ENCODE assay signal across 8 cellular contexts in the genomic region with DNA sequence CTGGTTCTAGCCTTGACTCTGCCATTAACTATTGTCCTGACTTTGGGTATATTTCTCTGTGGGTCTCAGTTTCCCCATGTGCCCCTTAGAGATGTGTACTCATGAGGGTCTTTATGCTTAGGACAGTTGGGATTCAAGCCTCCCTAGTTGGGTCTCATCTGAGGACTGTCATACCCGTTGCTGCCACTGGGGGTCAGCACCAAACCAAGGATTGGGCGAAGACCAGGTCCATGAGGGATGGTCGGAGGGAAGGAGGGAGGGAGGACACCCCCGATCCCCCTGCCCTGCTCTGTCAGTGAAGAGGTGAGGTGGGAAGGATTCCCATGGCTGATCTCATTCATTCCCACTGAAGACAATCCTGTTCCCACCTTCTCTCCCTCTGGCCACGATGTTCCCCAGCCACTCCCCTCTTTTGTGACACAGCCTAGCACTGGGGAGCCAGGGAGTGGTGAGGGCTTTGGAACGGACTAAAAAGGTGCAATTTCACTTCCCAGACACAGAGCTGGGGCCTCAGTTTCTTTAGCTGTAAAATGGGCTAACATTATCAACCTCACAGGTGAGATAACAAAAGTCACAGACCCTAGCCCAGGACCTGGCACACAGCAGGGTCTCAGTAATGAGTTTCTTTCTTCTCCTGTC. TPM values are rescaled to one million over a fixed set of nuclear protein-coding genes. Genes with fewer than 3 reads are reported as not detected.
DNase-seq lines count a peak whose midpoint lies in the region; ATAC-seq and TF ChIP-seq lines count a peak whose summit lies in the region.

No MANE protein-coding gene starts in this region.

- intact Hi-C loops in mammary epithelial cell (cut with micrococcal nuclease), result loop anchor here (1.0 to 10.0 kb wide), 4 partner anchors 57 to 409 kb away; no protein-coding TSS in a partner anchor

- H2AFZ ChIP-seq in KMS-11 (ENCODE audit: low read depth) (no peak overlapping the region), mammary epithelial cell (ENCODE audit: low read depth, low read length) (no peak overlapping the region)

- no peaks in the 10 kb centered on the region; the same call in 1 of the 2 replicates for H3K27me3 ChIP-seq in KMS-11 (ENCODE audit: insufficient read depth, low read depth)
- no peaks in the 10 kb centered on the region for H3K27me3 ChIP-seq in mammary epithelial cell (ENCODE audit: insufficient read depth, low read length)
- peaks cover 3% of the 10 kb centered on the region for H3K27me3 ChIP-seq in kidney epithelial cell (ENCODE audit: control insufficient read depth, insufficient read depth, low read length)

- in situ Hi-C loops in mammary epithelial cell (cut with MboI; ENCODE audit: low sequenced_read_pairs in 2 of 2), result loop anchor here (5.0 kb wide), 1 partner anchor 87 kb away; no protein-coding TSS in a partner anchor

- H3K4me3 ChIP-seq in KMS-11 (IDR thresholded peaks at IDR 0.05; ENCODE audit: insufficient read depth, low read depth, low read length) (no peak overlapping the region), WI38 (ENCODE audit: low read depth, low read length) (no peak overlapping the region), mammary epithelial cell (replicated peaks in 1 of 3; ENCODE audit: insufficient read depth in 1 of 3, low read depth in 2 of 3, low read length in 3 of 3) (no peak overlapping the region), kidney epithelial cell (ENCODE audit: low read depth, low read length) (no peak overlapping the region)

- H3K36me3 ChIP-seq in KMS-11 (ENCODE audit: insufficient read depth) (no peaks in the 10 kb centered on the region), mammary epithelial cell (ENCODE audit: insufficient read depth, low read length) (no peaks in the 10 kb centered on the region), kidney epithelial cell (ENCODE audit: control insufficient read depth, insufficient read depth, low read length) (no peaks in the 10 kb centered on the region)

- dilution Hi-C loops in mammary epithelial cell (cut with HindIII; ENCODE audit: low sequenced_read_pairs), result no loop called here

- no peak for ATAC-seq in GM18873 (IDR thresholded peaks at IDR 0.05; ENCODE audit: low FRiP score, unreplicated experiment)

- H3K4me1 ChIP-seq in KMS-11 (ENCODE audit: low read depth, poor library complexity, severe bottlenecking) (no peaks in the 10 kb centered on the region), mammary epithelial cell (ENCODE audit: insufficient read depth, low read length) (peaks cover 8% of the 10 kb centered on the region)

- 7% methylated on average over 6 of the region's 6 CpGs for WGBS in mammary epithelial cell (ENCODE audit: low coverage, missing lambda C conversion rate)

- H3K9ac ChIP-seq in KMS-11 (no peak overlapping the region), mammary epithelial cell (ENCODE audit: insufficient read depth, low read length) (no peak overlapping the region)

- H3K9me3 ChIP-seq in mammary epithelial cell (replicated peaks; ENCODE audit: insufficient read depth, low read length), result no peaks in the 10 kb centered on the region

- TF ChIP-seq CTCF in KMS-11 (conservative IDR thresholded peaks at IDR 0.05; ENCODE audit: low read depth, low read length) (peak; percentile 97), WI38 (IDR thresholded peaks at IDR 0.05; ENCODE audit: low read depth, low read length) (peak; percentile 95), mammary epithelial cell (conservative IDR thresholded peaks at IDR 0.05 in 1 of 2, IDR thresholded peaks at IDR 0.05 in 1 of 2; ENCODE audit: extremely low read depth in 1 of 2, insufficient read depth in 1 of 2, low read depth in 1 of 2, low read length in 2 of 2) (peak; percentile 92 to 98), kidney epithelial cell (IDR thresholded peaks at IDR 0.05; ENCODE audit: insufficient read depth, low read length, poor library complexity, severe bottlenecking) (peak; percentile 92)

- CTCF ChIA-PET in mammary epithelial cell (lab: Charles Lee; ENCODE audit: low non-redundant PET), result interaction anchor here (0.6 kb wide), 1 partner anchor 80 kb away, joined by 3 read pairs; the partner anchor contains the start of gene GDPD5

- H3K79me2 ChIP-seq in KMS-11 (ENCODE audit: insufficient read depth, low read depth) (no peaks in the 10 kb centered on the region), mammary epithelial cell (ENCODE audit: insufficient read depth, low read length) (no peaks in the 10 kb centered on the region)

- H3K27ac ChIP-seq in KMS-11 (no peak overlapping the region), mammary epithelial cell (ENCODE audit: insufficient read depth, low read depth, low read length) (no peak overlapping the region)

- H4K20me1 ChIP-seq in KMS-11 (ENCODE audit: insufficient read depth), result no peaks in the 10 kb centered on the region
- no peaks in the 10 kb centered on the region for H4K20me1 ChIP-seq in mammary epithelial cell (ENCODE audit: insufficient read depth, low read length)

- DNase-seq in NCI-H2107 treated with DMSO at 0.1 percent for 48 hours (lab: John Stamatoyannopoulos, UW; ENCODE audit: unreplicated experiment), result peak; percentile 14
- no peak for DNase-seq in NCI-H2107 (lab: John Stamatoyannopoulos, UW)
- peak; percentile 27 for DNase-seq in mammary epithelial cell
- no peak for DNase-seq in kidney epithelial cell (ENCODE audit: low read depth)
- DNase-seq in stimulated activated CD4-positive, alpha-beta T cell treated with anti-CD3 and anti-CD28 coated beads, Interleukin-4, amount 100 ng/mL, for 24 hours, result peak; percentile 78

- no TSS peak for BruUV-seq in mammary epithelial cell (replicated peaks; lab: Mats Ljungman, UMichigan)

- no peak overlapping the region for H3K4me2 ChIP-seq in KMS-11
- H3K4me2 ChIP-seq in mammary epithelial cell (ENCODE audit: insufficient read depth, low read depth, low read length), result no peak overlapping the region

RNA-seq across cellular contexts. Expression of gene KLHL35, which starts 12.4 kb away (rescaled TPM):
- total RNA-seq in mammary epithelial cell (1 to 10 TPM; 2.4 to 3.7 TPM), kidney epithelial cell (1.5 and 6.8 TPM in 2 replicates)
- polyA plus RNA-seq in mammary epithelial cell, result 0.43 TPM
- polyA minus RNA-seq in mammary epithelial cell, result not detected

RNA-seq across cellular contexts. Expression of gene RPS3, which starts 46.1 kb away (rescaled TPM):
- total RNA-seq in mammary epithelial cell (1,000 to 10,000 TPM; 1,423 to 2,367 TPM), kidney epithelial cell (2,045 and 2,896 TPM in 2 replicates)
- 3,767 TPM for polyA plus RNA-seq in mammary epithelial cell
- polyA minus RNA-seq in mammary epithelial cell, result 2,014 TPM

Comparison
In these comparisons a context has a peak if more than half of its experiments do, and no peak if none do; other contexts are left out.
1. DNase-seq: peak in NCI-H2107 treated with DMSO at 0.1 percent for 48 hours (single experiment), mammary epithelial cell (single experiment) and stimulated activated CD4-positive, alpha-beta T cell treated with anti-CD3 and anti-CD28 coated beads, Interleukin-4, amount 100 ng/mL, for 24 hours (single experiment); none in NCI-H2107 (single experiment) and kidney epithelial cell (single experiment).
2. Peak in every context shown above with its lines, with median percentiles within 50 percentile points of each other: CTCF ChIP-seq.